15 cellular contexts compared by ENCODE assay signal in genomic region chr7:98459529-98459928, GRCh38. TPM values are rescaled to one million over a fixed set of nuclear protein-coding genes. Genes with fewer than 3 reads are reported as not detected.
DNase-seq lines count a peak whose midpoint lies in the region; TF ChIP-seq lines count a peak whose summit lies in the region.
"Had no signal": no experiment of that assay in that cellular context is flagged by ENCODE, and none has a peak within 500 bp of the region (broad histone marks: within the 10 kb centered on the region; RNA-seq: fewer than 3 reads in every experiment).

No MANE protein-coding gene starts in this region.

- H3K4me3 ChIP-seq in BLaER1, result no peak overlapping the region
- H3K4me3 ChIP-seq in endodermal cell (ENCODE audit: low read length), result no peak overlapping the region
- H3K4me3 ChIP-seq: HAP-1 had no signal

- no peaks in the 10 kb centered on the region for H3K36me3 Mint-ChIP-seq in endodermal cell (ENCODE audit: low read depth)
- H3K36me3 Mint-ChIP-seq: CD4-positive, CD25-positive, alpha-beta regulatory T cell had no signal

- H3K27me3 Mint-ChIP-seq in endodermal cell (ENCODE audit: insufficient read depth), result peaks cover 4% of the 10 kb centered on the region
- H3K27me3 Mint-ChIP-seq: CD4-positive, CD25-positive, alpha-beta regulatory T cell had no signal

- H4K20me1 ChIP-seq in BLaER1, result no peaks in the 10 kb centered on the region

- H3K27ac Mint-ChIP-seq in endodermal cell, result no peak overlapping the region
- H3K27ac Mint-ChIP-seq: CD4-positive, CD25-positive, alpha-beta regulatory T cell had no signal

- peaks cover 3% of the 10 kb centered on the region for H3K9me3 Mint-ChIP-seq in endodermal cell

- H3K36me3 ChIP-seq in BLaER1 (no peaks in the 10 kb centered on the region), endodermal cell (ENCODE audit: control insufficient read depth, insufficient read depth, low read length) (no peaks in the 10 kb centered on the region)
- H3K36me3 ChIP-seq: HAP-1 had no signal

- H3K4me2 ChIP-seq in BLaER1, result peak overlapping the region; percentile 27

- WGBS in endodermal cell (ENCODE audit: insufficient coverage in 1 of 2, insufficient read length in 1 of 2), 2 experiments, result 66 to 90% methylated on average over 1 to 4 of the region's 4 CpGs

- no peaks in the 10 kb centered on the region for H3K4me1 Mint-ChIP-seq in endodermal cell
- H3K4me1 Mint-ChIP-seq: CD4-positive, CD25-positive, alpha-beta regulatory T cell had no signal

- H3K9ac ChIP-seq in BLaER1 (no peak overlapping the region), endodermal cell (ENCODE audit: extremely low read depth, low read length, poor library complexity, severe bottlenecking) (no peak overlapping the region)

- DNase-seq in NCI-H146 (lab: John Stamatoyannopoulos, UW) (peak; percentile 21), NCI-H146 treated with DMSO at 0.1 percent for 48 hours (lab: John Stamatoyannopoulos, UW; ENCODE audit: unreplicated experiment) (no peak), NCI-H345 (lab: John Stamatoyannopoulos, UW) (peak; percentile 51), endodermal cell (peak; percentile 68), inferior parietal cortex (ENCODE audit: extremely low spot score) (no peak), amniotic stem cell (lab: John Stamatoyannopoulos, UW) (no peak), NCI-H1105 (lab: John Stamatoyannopoulos, UW) (no peak)
- DNase-seq: 8988T; CD4-positive, CD25-positive, alpha-beta regulatory T cell; COR-L47; MM.1S; NCI-H524 treated with DMSO at 0.1 percent for 48 hours had no signal

- TF ChIP-seq CTCF in endodermal cell (conservative IDR thresholded peaks at IDR 0.05), result peak; percentile 12

- H3K4me1 ChIP-seq in BLaER1 (peaks cover 38% of the 10 kb centered on the region), endodermal cell (ENCODE audit: control insufficient read depth, insufficient read depth, low read length) (no peaks in the 10 kb centered on the region)
- H3K4me1 ChIP-seq: HAP-1 had no signal

- no peaks in the 10 kb centered on the region for H3K27me3 ChIP-seq in BLaER1
- no peaks in the 10 kb centered on the region for H3K27me3 ChIP-seq in endodermal cell (ENCODE audit: control insufficient read depth, insufficient read depth, low read length, poor library complexity, severe bottlenecking)

- H3K9me3 ChIP-seq in BLaER1 (no peaks in the 10 kb centered on the region), endodermal cell (ENCODE audit: control insufficient read depth, low read length) (no peaks in the 10 kb centered on the region)
- H3K9me3 ChIP-seq: HAP-1 had no signal

- H3K4me3 Mint-ChIP-seq in endodermal cell, result no peak overlapping the region
- H3K4me3 Mint-ChIP-seq: CD4-positive, CD25-positive, alpha-beta regulatory T cell had no signal

- H3K27ac ChIP-seq in BLaER1, result no peak overlapping the region
- H3K27ac ChIP-seq in endodermal cell (ENCODE audit: low read depth, low read length), result no peak overlapping the region

RNA-seq across cellular contexts. Expression of gene BAIAP2L1, which starts 58.6 kb away (rescaled TPM):
- total RNA-seq in endodermal cell, result 10 to 100 TPM; 30.5 to 38.4 TPM
- polyA plus RNA-seq in endodermal cell (2013, experiment 1 of 2), result 13.3 TPM
- 12.8 TPM for polyA plus RNA-seq in endodermal cell (2013, experiment 2 of 2)
- total RNA-seq: OCI-LY7 had no signal

Comparison
In these comparisons a context has a peak if more than half of its experiments do, and no peak if none do; other contexts are left out.
1. DNase-seq: peak in NCI-H146 (single experiment), NCI-H345 (single experiment) and endodermal cell (single experiment); none in NCI-H146 treated with DMSO at 0.1 percent for 48 hours (single experiment), inferior parietal cortex (single experiment), amniotic stem cell (single experiment) and NCI-H1105 (single experiment).